ENCODE assay signal across 11 cellular contexts in the genomic region with DNA sequence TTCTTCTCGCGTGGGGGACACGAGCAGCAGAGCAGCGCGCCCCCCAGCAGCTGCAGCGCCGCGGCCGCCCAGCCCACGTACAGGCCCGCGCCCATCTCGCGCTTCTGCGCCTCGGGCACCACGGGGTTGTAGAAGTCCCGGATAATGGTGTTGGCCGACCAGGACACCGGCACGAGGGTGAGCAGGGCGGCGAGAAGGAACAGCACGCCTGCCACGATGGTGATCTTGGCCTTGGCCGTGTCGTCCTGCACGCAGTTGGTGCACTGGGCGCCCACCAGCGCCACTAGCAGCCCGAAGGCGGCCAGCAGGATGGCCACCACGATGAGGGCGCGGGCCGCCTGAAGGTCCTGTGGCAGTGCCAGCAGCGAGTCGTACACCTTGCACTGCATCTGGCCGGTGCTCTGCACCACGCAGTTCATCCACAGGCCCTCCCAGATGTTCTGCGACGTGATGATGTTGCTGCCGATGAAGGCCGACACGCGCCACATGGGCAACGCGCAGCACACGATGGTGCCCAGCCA. TPM values are rescaled to one million over a fixed set of nuclear protein-coding genes. Genes with fewer than 3 reads are reported as not detected.
DNase-seq lines count a peak whose midpoint lies in the region; ATAC-seq and TF ChIP-seq lines count a peak whose summit lies in the region.
"Had no signal": no experiment of that assay in that cellular context is flagged by ENCODE, and none has a peak within 500 bp of the region (broad histone marks: within the 10 kb centered on the region; RNA-seq: fewer than 3 reads in every experiment).

No MANE protein-coding gene starts in this region.

- TF ChIP-seq CTCF in GM23338 (conservative IDR thresholded peaks at IDR 0.05; ENCODE audit: low read depth in 2 of 2) (no peak), PC-3 (conservative IDR thresholded peaks at IDR 0.05; ENCODE audit: low read depth, low read length) (no peak), psoas muscle (IDR thresholded peaks at IDR 0.05) (no peak)

- no peak overlapping the region for H3K27ac Mint-ChIP-seq in GM23338
- H3K27ac Mint-ChIP-seq: stimulated activated naive CD8-positive, alpha-beta T cell treated with anti-CD3 and anti-CD28 coated beads, Interleukin-15, Interleukin-2, amounts not matched to agents 100 ng/mL and 50 ng/mL, for 24 hours; T-helper 17 cell had no signal

- no peaks in the 10 kb centered on the region for H3F3A ChIP-seq in GM23338 (replicated peaks; ENCODE audit: low read depth)
- no peaks in the 10 kb centered on the region for H3F3A ChIP-seq in PC-3 (ENCODE audit: low read length, unreplicated experiment)

- intact Hi-C loops in PC-3 (cut with micrococcal nuclease), result loop anchor here (2.0 to 10.0 kb wide), 2 partner anchors 31 to 85 kb away; partner anchors contain the start of gene ABHD11
- intact Hi-C loops in psoas muscle (cut with DNase I), result loop anchor here in 1 of 2 donors (2.0 to 10.0 kb wide), 2 partner anchors 55 to 111 kb away; no protein-coding TSS in a partner anchor

- H3K27me3 ChIP-seq in GM23338 (ENCODE audit: insufficient read depth), result peaks cover 17% of the 10 kb centered on the region
- H3K27me3 ChIP-seq in PC-3 (ENCODE audit: low read length), result no peaks in the 10 kb centered on the region
- peaks cover 0 to 53% (median 32%) of the 10 kb centered on the region in 3 donors for H3K27me3 ChIP-seq in psoas muscle (ENCODE audit: insufficient read depth in 3 of 3, low read length in 2 of 3)
- peaks cover 22% of the 10 kb centered on the region for H3K27me3 ChIP-seq in effector memory CD4-positive, alpha-beta T cell (replicated peaks; ENCODE audit: control insufficient read depth, insufficient read depth, low read length, poor library complexity, severe bottlenecking)

- peaks cover 5% of the 10 kb centered on the region; the same call in 2 of the 3 replicates for H3K4me1 Mint-ChIP-seq in GM23338

- peak overlapping the region; percentile 84 for H3K4me2 ChIP-seq in GM23338
- H3K4me2 ChIP-seq in PC-3 (ENCODE audit: low read length), result peak overlapping the region; percentile 96

- H3K9ac ChIP-seq in PC-3 (ENCODE audit: low read length), result peak overlapping the region; percentile 55

- POLR2A ChIA-PET in PC-3 (lab: Charles Lee; ENCODE audit: unreplicated experiment), result interaction anchor here (1.0 kb wide), 3 partner anchors 31 to 63 kb away, joined by 3 to 12 read pairs (median 3); partner anchors contain the start of gene ABHD11

- whole genome bisulfite sequencing in psoas muscle, 3 donors, result 8 to 17% (median 17%) methylated on average over 41 to 49 of the region's 49 CpGs

- H3K27ac ChIP-seq in GM23338 (ENCODE audit: low read depth) (no peak overlapping the region), PC-3 (ENCODE audit: low read length) (peak overlapping the region; percentile 39), psoas muscle (no peak overlapping the region)
- no peak overlapping the region for H3K27ac ChIP-seq in effector memory CD4-positive, alpha-beta T cell (ENCODE audit: insufficient read depth, low read length, poor library complexity, severe bottlenecking)

- 0 out of 3 replicates have a peak, but pooled peaks cover 5% of the 10 kb centered on the region for H3K36me3 Mint-ChIP-seq in GM23338 (ENCODE audit: low read depth)

- no peaks in the 10 kb centered on the region for H4K20me1 ChIP-seq in GM23338 (replicated peaks; ENCODE audit: insufficient read depth)
- no peaks in the 10 kb centered on the region for H4K20me1 ChIP-seq in PC-3 (ENCODE audit: low read length)

- ATAC-seq in GM23338, result peak; percentile 12
- peak; percentile 17 for ATAC-seq in PC-3
- peak in 1 of 4 donors; percentile 25 for ATAC-seq in psoas muscle
- ATAC-seq in GM21825 (IDR thresholded peaks at IDR 0.05; ENCODE audit: unreplicated experiment), result no peak

- peaks cover 12% of the 10 kb centered on the region for H3K27me3 Mint-ChIP-seq in GM23338 (ENCODE audit: insufficient read depth, low read depth, poor library complexity)

- H3K4me3 ChIP-seq in GM23338 (peak overlapping the region; percentile 80), PC-3 (ENCODE audit: low read length) (peak overlapping the region; percentile 69), iPS-11a (ENCODE audit: low read depth, low read length) (peak overlapping the region; percentile 47), psoas muscle (peak overlapping the region; percentile 44)
- no peak overlapping the region for H3K4me3 ChIP-seq in effector memory CD4-positive, alpha-beta T cell (ENCODE audit: insufficient read depth, low read depth, low read length, poor library complexity, severe bottlenecking)

- H3K4me1 ChIP-seq in GM23338 (ENCODE audit: insufficient read depth) (peaks cover 5% of the 10 kb centered on the region; the same call in 1 of the 2 replicates), PC-3 (ENCODE audit: insufficient read depth, low read length) (peaks cover 23% of the 10 kb centered on the region; the same call in 1 of the 2 replicates), psoas muscle (no peaks in the 10 kb centered on the region)
- peaks cover 7% of the 10 kb centered on the region for H3K4me1 ChIP-seq in effector memory CD4-positive, alpha-beta T cell (ENCODE audit: control insufficient read depth, insufficient read depth, low read length, poor library complexity, severe bottlenecking)

- H3K36me3 ChIP-seq in GM23338 (ENCODE audit: insufficient read depth), result no peaks in the 10 kb centered on the region
- H3K36me3 ChIP-seq in PC-3 (ENCODE audit: low read depth, low read length), result no peaks in the 10 kb centered on the region
- H3K36me3 ChIP-seq in psoas muscle (ENCODE audit: insufficient read depth in 1 of 2, low read depth in 1 of 2), result no peaks in the 10 kb centered on the region
- no peaks in the 10 kb centered on the region for H3K36me3 ChIP-seq in effector memory CD4-positive, alpha-beta T cell (ENCODE audit: control insufficient read depth, insufficient read depth, low read length)

- DNase-seq in GM23338 (ENCODE audit: low spot score) (no peak), PC-3 (peak; percentile 8), psoas muscle (peak in 1 of 2 donors; percentile 30), mesenteric fat pad (ENCODE audit: low spot score) (no peak), activated gamma-delta T cell treated with Interleukin-2 at 50 U/mL for 16 hours (no peak)
- DNase-seq in effector memory CD4-positive, alpha-beta T cell, result no peak
- DNase-seq: stimulated activated CD4-positive, alpha-beta T cell treated with anti-CD3 and anti-CD28 coated beads, Interleukin-12 subunit alpha, Interleukin-12 subunit beta, amount 100 ng/mL, for 4 hours; T-helper 17 cell had no signal

- CTCF ChIA-PET in PC-3 (lab: Charles Lee), result interaction anchor here (0.9 kb wide), 1 partner anchor 81 kb away, joined by 5 read pairs; no protein-coding TSS in a partner anchor

- H3K9me2 ChIP-seq in GM23338 (ENCODE audit: insufficient read depth) (peaks cover 8% of the 10 kb centered on the region; the same call in 1 of the 2 replicates), PC-3 (replicated peaks; ENCODE audit: low read length) (no peaks in the 10 kb centered on the region)

- TSS peak; percentile 81 for BruUV-seq in PC-3 (replicated peaks; lab: Mats Ljungman, UMichigan)

- H2AFZ ChIP-seq in GM23338 (peak overlapping the region; percentile 91), PC-3 (ENCODE audit: low read length) (peak overlapping the region; percentile 84)

- H3K9me3 ChIP-seq in PC-3 (ENCODE audit: low read length) (no peaks in the 10 kb centered on the region), psoas muscle (no peaks in the 10 kb centered on the region)
- H3K9me3 ChIP-seq in effector memory CD4-positive, alpha-beta T cell (ENCODE audit: control insufficient read depth, low read length), result no peaks in the 10 kb centered on the region

- peak overlapping the region; percentile 81 for H3K4me3 Mint-ChIP-seq in GM23338
- H3K4me3 Mint-ChIP-seq: stimulated activated naive CD8-positive, alpha-beta T cell treated with anti-CD3 and anti-CD28 coated beads, Interleukin-15, Interleukin-2, amounts not matched to agents 100 ng/mL and 50 ng/mL, for 24 hours had no signal

- no peaks in the 10 kb centered on the region for H3K79me2 ChIP-seq in GM23338 (replicated peaks; ENCODE audit: insufficient read depth)
- H3K79me2 ChIP-seq in PC-3 (ENCODE audit: low read length), result peaks cover 16% of the 10 kb centered on the region

- H3K9me3 Mint-ChIP-seq in GM23338, result no peaks in the 10 kb centered on the region; the same call in 2 of the 3 replicates

TF ChIP-seq in GM23338, 12 proteins besides CTCF, POLR2A, EP300 and RAD21 (continues in another document):
- no peak for TF ChIP-seq EZH2 (IDR thresholded peaks at IDR 0.05; ENCODE audit: low read depth, unreplicated experiment)

RNA-seq across cellular contexts. Expression of gene CLDN3, which starts 0.5 kb away (rescaled TPM):
- total RNA-seq in GM23338 (2014; rRNA removed; shearing (Covaris generic)), result 24.1 and 27.7 TPM in 2 replicates
- 20.1 and 21.4 TPM in 2 replicates for polyA plus RNA-seq in GM23338 (2016; fragmentation: Nextera tagmentation; extraction: Ambion mirVana)
- total RNA-seq in PC-3 (2014; rRNA removed), result 51.6 and 70.7 TPM in 2 replicates
- total RNA-seq in psoas muscle, result under 1 TPM in 1 of 4 donors, not detected in 3; 0.17 TPM
- polyA plus RNA-seq in psoas muscle, result under 1 TPM in 2 of 3 donors, not detected in 1; 0.04 to 0.16 TPM
- not detected for total RNA-seq in mesenteric fat pad
- total RNA-seq: T-helper 17 cell had no signal

RNA-seq across cellular contexts. Expression of gene ABHD11, which starts 30.9 kb away (rescaled TPM):
- total RNA-seq in GM23338 (2014; rRNA removed; shearing (Covaris generic)), result 16.3 and 24.6 TPM in 2 replicates
- polyA plus RNA-seq in GM23338 (2016; fragmentation: Nextera tagmentation; extraction: Ambion mirVana) (18.0 and 18.7 TPM in 2 replicates), psoas muscle (10 to 100 TPM in 2 of 3 donors, 1 to 10 TPM in 1; 7.4 to 26.6 (median 14.1) TPM)
- total RNA-seq in PC-3 (2014; rRNA removed) (38.6 and 41.4 TPM in 2 replicates), psoas muscle (10 to 100 TPM in 2 of 4 donors, 1 to 10 TPM in 2; 6.8 to 16.9 (median 11.5) TPM), mesenteric fat pad (14.3 TPM)

RNA-seq across cellular contexts. Expression of gene STX1A, which starts 50.1 kb away (rescaled TPM):
- 9.4 and 19.8 TPM in 2 replicates for total RNA-seq in GM23338 (2014; rRNA removed; shearing (Covaris generic))
- 9.1 and 11.7 TPM in 2 replicates for polyA plus RNA-seq in GM23338 (2016; fragmentation: Nextera tagmentation; extraction: Ambion mirVana)
- total RNA-seq in PC-3 (2014; rRNA removed), result 145 and 163 TPM in 2 replicates
- 1 to 10 TPM; 1.9 to 3.6 (median 2.6) TPM for total RNA-seq in psoas muscle
- polyA plus RNA-seq in psoas muscle, result 1 to 10 TPM; 2.3 to 5.4 (median 4.2) TPM
- 3.5 TPM for total RNA-seq in mesenteric fat pad

Comparison
In these comparisons a context has a peak if more than half of its experiments do, and no peak if none do; other contexts are left out.
1. RNA of gene CLDN3, which starts 0.5 kb away (total RNA-seq): 51.6 to 70.7 TPM in PC-3 and 24.1 to 27.7 TPM in GM23338; not detected in mesenteric fat pad (single experiment) and 0.17 TPM in psoas muscle; every median in the first group is over 10 times any median in the second.